10 cellular contexts compared by ENCODE assay signal in the genomic region with DNA sequence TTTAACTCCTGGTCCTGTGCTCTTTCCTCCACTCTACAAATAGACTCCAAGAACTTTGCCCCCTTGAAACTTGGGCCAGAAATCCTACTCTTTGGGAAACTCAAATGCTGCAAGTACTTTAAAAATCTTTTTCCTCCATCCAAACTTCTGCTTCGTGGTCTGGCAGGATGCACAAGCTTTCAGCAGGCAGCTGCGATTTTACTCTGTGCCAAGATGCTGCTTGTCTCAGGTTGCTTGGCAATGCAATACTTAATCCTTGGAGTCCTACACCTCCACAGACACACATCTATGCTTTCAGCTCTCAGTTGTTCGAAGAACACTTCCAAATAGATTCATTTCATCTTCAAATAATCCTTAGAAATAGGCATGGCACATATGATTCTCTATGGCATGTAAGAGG.
"Had no signal": no experiment of that assay in that cellular context is flagged by ENCODE, and none has a peak within 500 bp of the region (broad histone marks: within the 10 kb centered on the region; RNA-seq: fewer than 3 reads in every experiment).

No MANE protein-coding gene starts in this region.

- H3K27me3 ChIP-seq: adrenal gland had no signal

- H3K9me3 Mint-ChIP-seq: activated T-helper 1 cell treated with anti-CD3 and anti-CD28 coated beads, Interleukin-12 subunit alpha, Interleukin-12 subunit beta, Interleukin-2, Interleukin-4 antibody, amounts not matched to agents 30 ng/mL and 10 ng/mL and 1 ng/mL, durations not matched to agents 14 hours and 24 hours and 36 hours; stimulated activated naive B cell treated with anti-CD40 and anti-IgM and Interleukin-4, amounts not matched to agents 10 μg/mL and 1 μg/mL and 100 μg/mL, for 72 hours; T-cell had no signal

- H3K36me3 Mint-ChIP-seq: naive B cell; stimulated activated naive B cell treated with anti-CD40 and anti-IgM and Interleukin-4, amounts not matched to agents 10 μg/mL and 1 μg/mL and 100 μg/mL, for 72 hours; T-cell; type B pancreatic cell had no signal

- H3K4me1 Mint-ChIP-seq: naive B cell; stimulated activated naive B cell treated with anti-CD40 and anti-IgM and Interleukin-4, amounts not matched to agents 10 μg/mL and 1 μg/mL and 100 μg/mL, for 72 hours; T-cell had no signal

- H3K9me3 ChIP-seq: adrenal gland had no signal

- H3K27ac ChIP-seq: adrenal gland, WERI-Rb-1 had no signal

- ATAC-seq: right cardiac atrium; stimulated activated naive B cell treated with anti-CD40 and anti-IgM and Interleukin-4, amounts not matched to agents 10 μg/mL and 1 μg/mL and 100 μg/mL, for 72 hours; T-cell had no signal

- H3K4me1 ChIP-seq: adrenal gland had no signal

- H3K36me3 ChIP-seq: adrenal gland, WERI-Rb-1 had no signal

- H3K4me3 Mint-ChIP-seq: activated T-helper 1 cell treated with anti-CD3 and anti-CD28 coated beads, Interleukin-12 subunit alpha, Interleukin-12 subunit beta, Interleukin-2, Interleukin-4 antibody, amounts not matched to agents 30 ng/mL and 10 ng/mL and 1 ng/mL, durations not matched to agents 14 hours and 24 hours and 36 hours; naive B cell; stimulated activated naive B cell treated with anti-CD40 and anti-IgM and Interleukin-4, amounts not matched to agents 10 μg/mL and 1 μg/mL and 100 μg/mL, for 72 hours; T-cell; type B pancreatic cell had no signal

- H3K27ac Mint-ChIP-seq: activated T-helper 1 cell treated with anti-CD3 and anti-CD28 coated beads, Interleukin-12 subunit alpha, Interleukin-12 subunit beta, Interleukin-2, Interleukin-4 antibody, amounts not matched to agents 30 ng/mL and 10 ng/mL and 1 ng/mL, durations not matched to agents 14 hours and 24 hours and 36 hours; naive B cell; stimulated activated naive B cell treated with anti-CD40 and anti-IgM and Interleukin-4, amounts not matched to agents 10 μg/mL and 1 μg/mL and 100 μg/mL, for 72 hours; T-cell; type B pancreatic cell had no signal

- DNase-seq: activated CD4-positive, alpha-beta T cell treated with anti-CD3 and anti-CD28 coated beads for 48 hours; activated naive CD4-positive, alpha-beta T cell; adrenal gland; naive B cell; right cardiac atrium; stimulated activated naive B cell treated with anti-CD40 and anti-IgM and Interleukin-4, amounts not matched to agents 10 μg/mL and 1 μg/mL and 100 μg/mL, for 72 hours; T-cell; WERI-Rb-1 had no signal

- H3K4me3 ChIP-seq: adrenal gland had no signal
